9 cellular contexts compared by ENCODE assay signal in the genomic region with DNA sequence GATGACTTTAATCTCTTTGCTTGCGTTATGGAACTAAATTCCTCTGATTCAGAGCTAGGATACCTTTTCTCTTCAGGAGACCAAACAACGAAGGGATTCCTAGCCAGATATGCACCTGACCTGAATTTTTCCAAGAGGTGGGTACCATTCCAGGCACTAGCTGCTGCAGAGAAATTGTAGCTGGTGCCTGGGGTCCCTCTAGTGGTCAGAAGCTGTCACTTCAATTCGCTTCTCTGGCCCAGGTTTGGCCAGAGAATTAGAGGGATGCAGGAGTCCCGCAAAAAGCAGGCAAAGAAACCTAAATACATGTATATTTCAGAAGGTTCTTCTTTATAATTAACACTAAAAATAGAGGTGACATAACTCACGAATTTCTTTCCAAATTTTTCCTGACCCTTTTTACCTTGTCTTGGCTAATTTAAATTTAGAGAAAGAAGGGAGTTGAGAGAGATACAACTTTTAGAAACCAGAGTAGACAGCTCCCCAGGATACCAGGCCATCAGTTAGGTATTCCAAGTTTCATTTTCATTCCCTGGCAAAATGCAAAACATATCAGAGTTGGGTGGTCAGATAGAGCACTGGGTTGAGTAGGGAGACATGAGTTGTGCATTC. TPM values are rescaled to one million over a fixed set of nuclear protein-coding genes. Genes with fewer than 3 reads are reported as not detected.
A peak's percentile ranks its signal among the peaks of the same experiment; 100 is the strongest.
DNase-seq lines count a peak whose midpoint lies in the region; ATAC-seq and TF ChIP-seq lines count a peak whose summit lies in the region.
"Had no signal": no experiment of that assay in that cellular context is flagged by ENCODE, and none has a peak within 500 bp of the region (broad histone marks: within the 10 kb centered on the region; RNA-seq: fewer than 3 reads in every experiment).

No MANE protein-coding gene starts in this region.

- TF ChIP-seq POLR2A in gastroesophageal sphincter (IDR thresholded peaks at IDR 0.05), result no peak

- no peak overlapping the region for H3K4me3 ChIP-seq in gastroesophageal sphincter

- peak; percentile 72 to 86 (median 78) for TF ChIP-seq CTCF in gastroesophageal sphincter (IDR thresholded peaks at IDR 0.05)

- H3K27me3 ChIP-seq in gastroesophageal sphincter, result peaks cover 62% of the 10 kb centered on the region

- 4% methylated on average over 5 of the region's 5 CpGs for WGBS in gastroesophageal sphincter (ENCODE audit: low coverage in 1 of 2), 2 donors

- DNase-seq in DMS53 treated with DMSO at 0.1 percent for 48 hours (lab: John Stamatoyannopoulos, UW; ENCODE audit: unreplicated experiment) (peak; percentile 45), NCI-H2196 treated with DMSO at 0.1 percent for 48 hours (lab: John Stamatoyannopoulos, UW; ENCODE audit: unreplicated experiment) (peak; percentile 22), renal cortical epithelial cell (ENCODE audit: low read depth) (peak; percentile 27), NK-92 (lab: John Stamatoyannopoulos, UW; ENCODE audit: unreplicated experiment) (no peak), middle frontal gyrus (ENCODE audit: extremely low spot score, low spot score) (no peak)
- DNase-seq in activated CD8-positive, alpha-beta memory T cell treated with anti-CD3 and anti-CD28 coated beads, Interleukin-2, amount 50 U/mL, for 4 hours, result peak; percentile 35

- no peaks in the 10 kb centered on the region for H3K36me3 ChIP-seq in gastroesophageal sphincter

- H3K27ac ChIP-seq in gastroesophageal sphincter, result no peak overlapping the region

- H3K9me3 ChIP-seq in gastroesophageal sphincter, result no peaks in the 10 kb centered on the region

- TF ChIP-seq EP300 in gastroesophageal sphincter (IDR thresholded peaks at IDR 0.05), result no peak

- no peaks in the 10 kb centered on the region for H3K4me1 ChIP-seq in gastroesophageal sphincter

- peak; percentile 58 for ATAC-seq in GM21447 (IDR thresholded peaks at IDR 0.05; ENCODE audit: unreplicated experiment)
- no peak for ATAC-seq in gastroesophageal sphincter

RNA-seq across cellular contexts. Expression of gene ACKR1, which starts 9.6 kb away (rescaled TPM):
- total RNA-seq in gastroesophageal sphincter (100 to 1,000 TPM in 2 of 4 donors, 10 to 100 TPM in 2; 27.9 to 180 (median 94.4) TPM), renal cortical epithelial cell (not detected in 2 replicates)

RNA-seq across cellular contexts. Expression of gene CADM3, which starts 42.8 kb away (rescaled TPM):
- total RNA-seq in gastroesophageal sphincter, result 10 to 100 TPM; 11.7 to 23.4 (median 18.6) TPM
- total RNA-seq in renal cortical epithelial cell, result under 0.01 and 0.85 TPM in 2 replicates
- total RNA-seq: activated CD8-positive, alpha-beta memory T cell treated with anti-CD3 and anti-CD28 coated beads for 36 hours had no signal

Comparison
In these comparisons a context has a peak if more than half of its experiments do, and no peak if none do; other contexts are left out.
1. DNase-seq: peak in DMS53 treated with DMSO at 0.1 percent for 48 hours (single experiment), NCI-H2196 treated with DMSO at 0.1 percent for 48 hours (single experiment), activated CD8-positive, alpha-beta memory T cell treated with anti-CD3 and anti-CD28 coated beads, Interleukin-2, amount 50 U/mL, for 4 hours (single experiment) and renal cortical epithelial cell (single experiment); none in NK-92 (single experiment) and middle frontal gyrus (single experiment).
2. RNA of gene ACKR1, which starts 9.6 kb away (total RNA-seq): 27.9 to 180 TPM in gastroesophageal sphincter; not detected in renal cortical epithelial cell; every median in the first group is over 10 times any median in the second.